In the genomic region with DNA sequence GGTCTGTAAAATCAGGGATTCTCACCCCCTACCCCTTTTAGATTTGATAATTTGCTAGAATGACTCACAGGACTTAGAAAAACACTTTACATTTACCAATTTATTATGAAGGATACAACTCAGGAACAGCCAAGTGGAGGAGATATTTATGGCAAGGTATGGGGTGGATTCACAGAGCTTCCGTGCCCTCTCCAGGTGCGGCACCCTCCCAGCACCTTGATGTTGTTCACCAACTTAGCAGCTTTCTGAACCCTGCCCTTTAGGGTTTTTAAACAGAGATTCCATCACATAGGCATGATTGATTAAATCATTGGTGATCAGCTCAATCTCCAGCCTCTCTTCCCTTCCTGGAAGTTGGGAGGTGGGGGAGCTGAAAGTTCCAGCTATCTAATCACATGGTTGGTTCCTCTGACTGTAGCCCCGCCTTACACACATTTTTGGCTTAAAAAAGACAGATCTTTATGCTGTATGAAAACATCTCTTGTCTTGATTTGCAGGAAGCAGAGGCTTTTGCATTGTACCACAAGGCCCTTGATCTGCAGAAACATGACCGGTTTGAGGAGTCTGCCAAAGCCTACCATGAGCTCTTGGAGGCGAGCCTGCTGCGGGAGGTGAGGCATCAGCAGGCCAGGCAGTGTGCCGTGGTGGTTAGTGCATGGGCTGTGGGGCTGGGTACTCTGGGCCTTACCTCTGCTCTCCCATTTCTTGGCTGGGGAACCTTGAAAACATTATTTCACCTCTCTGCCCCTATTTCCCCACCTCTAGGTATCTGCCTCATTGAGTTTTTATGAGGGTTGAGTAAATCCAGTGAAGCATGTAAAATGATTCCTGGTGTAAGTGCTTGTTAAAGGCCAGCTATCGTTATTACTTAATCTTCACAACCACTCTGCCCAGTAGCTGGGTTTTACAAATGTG, we compare ENCODE assay signal across 21 cellular contexts. TPM values are rescaled to one million over a fixed set of nuclear protein-coding genes. Genes with fewer than 3 reads are reported as not detected.
A peak's percentile ranks its signal among the peaks of the same experiment; 100 is the strongest.
DNase-seq lines count a peak whose midpoint lies in the region; ATAC-seq and TF ChIP-seq lines count a peak whose summit lies in the region.
"Had no signal": no experiment of that assay in that cellular context is flagged by ENCODE, and none has a peak within 500 bp of the region (broad histone marks: within the 10 kb centered on the region; RNA-seq: fewer than 3 reads in every experiment).

No MANE protein-coding gene starts in this region.

- no peak for DNase-seq in MCF 10A (ENCODE audit: unreplicated experiment)
- DNase-seq in breast epithelium (ENCODE audit: low spot score in 2 of 2) = no peak
- peak; percentile 14 for DNase-seq in activated CD8-positive, alpha-beta T cell treated with anti-CD3 and anti-CD28 coated beads for 36 hours
- DNase-seq in central memory CD8-positive, alpha-beta T cell (ENCODE audit: low spot score in 2 of 2) = no peak
- DNase-seq in stomach = peak; percentile 10
- no peak for DNase-seq in LoVo (ENCODE audit: low spot score)
- DNase-seq in posterior vena cava (ENCODE audit: low spot score) = no peak
- DNase-seq in G401 (ENCODE audit: low spot score) = no peak
- DNase-seq: Caco-2; EL; GOT3; immature natural killer cell; lower lobe of right lung; NCI-H1436 treated with DMSO at 0.1 percent for 48 hours; NCI-H774; ovary; stimulated activated CD4-positive, alpha-beta T cell treated with anti-CD3 and anti-CD28 coated beads, Interleukin-1b, Interleukin-23, amount 100 ng/mL, for 48 hours; substantia nigra had no signal

- no peaks in the 10 kb centered on the region for H3K27me3 ChIP-seq in breast epithelium
- H3K27me3 ChIP-seq in stomach = no peaks in the 10 kb centered on the region
- H3K27me3 ChIP-seq: heart left ventricle, ovary had no signal

- CTCF ChIA-PET in MCF 10A (lab: Yijun Ruan, JAX) = interaction anchor here (0.5 kb wide), 1 partner anchor 245 kb away, joined by 5 read pairs; no protein-coding TSS in a partner anchor
- CTCF ChIA-PET in activated CD8-positive, alpha-beta T cell treated with anti-CD3 and anti-CD28 coated beads for 36 hours (lab: Charles Lee) = interaction anchor here (0.7 to 1.9 kb wide), 3 partner anchors 9 to 82 kb away, joined by 3 to 6 read pairs (median 5); no protein-coding TSS in a partner anchor

- intact Hi-C loops in MCF 10A (cut with micrococcal nuclease) (no loop called here), breast epithelium (cut with DNase I; ENCODE audit: low total_unique reads) (no loop called here), stomach (cut with DNase I; ENCODE audit: low total_unique reads) (no loop called here), posterior vena cava (cut with DNase I) (no loop called here)
- intact Hi-C loops in activated CD8-positive, alpha-beta T cell treated with anti-CD3 and anti-CD28 coated beads for 36 hours (cut with micrococcal nuclease) = no loop called here

- H3K4me1 Mint-ChIP-seq in MCF 10A (ENCODE audit: insufficient read depth, unreplicated experiment) = peaks cover 14% of the 10 kb centered on the region
- peaks cover 59% of the 10 kb centered on the region for H3K4me1 Mint-ChIP-seq in activated CD8-positive, alpha-beta T cell treated with anti-CD3 and anti-CD28 coated beads for 36 hours (ENCODE audit: low read depth)
- H3K4me1 Mint-ChIP-seq in central memory CD8-positive, alpha-beta T cell = peaks cover 14% of the 10 kb centered on the region

- H3K27me3 Mint-ChIP-seq in MCF 10A (ENCODE audit: insufficient read depth, unreplicated experiment) = no peaks in the 10 kb centered on the region
- H3K27me3 Mint-ChIP-seq in activated CD8-positive, alpha-beta T cell treated with anti-CD3 and anti-CD28 coated beads for 36 hours = no peaks in the 10 kb centered on the region
- H3K27me3 Mint-ChIP-seq in central memory CD8-positive, alpha-beta T cell = no peaks in the 10 kb centered on the region

- TF ChIP-seq EP300 in stomach (IDR thresholded peaks at IDR 0.05) = no peak

- TF ChIP-seq POLR2A in breast epithelium (IDR thresholded peaks at IDR 0.05) (no peak), stomach (IDR thresholded peaks at IDR 0.05) (no peak)

- H3K9me3 ChIP-seq in breast epithelium (no peaks in the 10 kb centered on the region), stomach (no peaks in the 10 kb centered on the region)
- H3K9me3 ChIP-seq: Caco-2, heart left ventricle, lower lobe of right lung, ovary had no signal

- ATAC-seq in activated CD8-positive, alpha-beta T cell treated with anti-CD3 and anti-CD28 coated beads for 36 hours = no peak
- peak; percentile 14 for ATAC-seq in central memory CD8-positive, alpha-beta T cell (replicated peaks; ENCODE audit: extremely low read depth, poor library complexity, severe bottlenecking)
- ATAC-seq: heart left ventricle, lower lobe of right lung, SK-N-SH treated with all-trans-retinoic acid at 6 μM for 48 hours had no signal

- no peak overlapping the region for H3K27ac ChIP-seq in breast epithelium
- H3K27ac ChIP-seq in stomach = no peak overlapping the region
- H3K27ac ChIP-seq: heart left ventricle, lower lobe of right lung, ovary had no signal

- H3K36me3 ChIP-seq in breast epithelium (no peaks in the 10 kb centered on the region), stomach (peaks cover 54 to 79% (median 74%) of the 10 kb centered on the region in 4 donors)
- H3K36me3 ChIP-seq: ovary had no signal

- H3K4me3 ChIP-seq in breast epithelium (no peak overlapping the region), stomach (no peak overlapping the region)
- H3K4me3 ChIP-seq: heart left ventricle, lower lobe of right lung, ovary had no signal

- H3K4me3 Mint-ChIP-seq in MCF 10A (ENCODE audit: unreplicated experiment) = no peak overlapping the region
- no peak overlapping the region for H3K4me3 Mint-ChIP-seq in activated CD8-positive, alpha-beta T cell treated with anti-CD3 and anti-CD28 coated beads for 36 hours
- H3K4me3 Mint-ChIP-seq in central memory CD8-positive, alpha-beta T cell = no peak overlapping the region
- H3K4me3 Mint-ChIP-seq: immature natural killer cell had no signal

- POLR2A ChIA-PET in MCF 10A (lab: Yijun Ruan, JAX) = interaction anchor here (0.8 to 1.2 kb wide), 2 partner anchors 10 to 856 kb away, joined by 3 to 5 read pairs; no protein-coding TSS in a partner anchor
- POLR2A ChIA-PET in activated CD8-positive, alpha-beta T cell treated with anti-CD3 and anti-CD28 coated beads for 36 hours (lab: Charles Lee) = no interaction called here

- TF ChIP-seq CTCF in MCF 10A (IDR thresholded peaks at IDR 0.05; ENCODE audit: unreplicated experiment) (no peak), breast epithelium (IDR thresholded peaks at IDR 0.05) (no peak), stomach (IDR thresholded peaks at IDR 0.05) (no peak)
- TF ChIP-seq CTCF in activated CD8-positive, alpha-beta T cell treated with anti-CD3 and anti-CD28 coated beads for 36 hours (IDR thresholded peaks at IDR 0.05) = no peak

- peaks cover 29% of the 10 kb centered on the region for H3K36me3 Mint-ChIP-seq in MCF 10A (ENCODE audit: insufficient read depth, unreplicated experiment)
- H3K36me3 Mint-ChIP-seq in activated CD8-positive, alpha-beta T cell treated with anti-CD3 and anti-CD28 coated beads for 36 hours (ENCODE audit: low read depth) = peaks cover 59% of the 10 kb centered on the region
- peaks cover 39% of the 10 kb centered on the region for H3K36me3 Mint-ChIP-seq in central memory CD8-positive, alpha-beta T cell (ENCODE audit: insufficient read depth)

- WGBS in stomach, 5 donors = 87 to 93% (median 93%) methylated on average over 8 of the region's 8 CpGs

- no peaks in the 10 kb centered on the region for H3K9me3 Mint-ChIP-seq in MCF 10A (ENCODE audit: unreplicated experiment)
- no peaks in the 10 kb centered on the region for H3K9me3 Mint-ChIP-seq in activated CD8-positive, alpha-beta T cell treated with anti-CD3 and anti-CD28 coated beads for 36 hours
- no peaks in the 10 kb centered on the region for H3K9me3 Mint-ChIP-seq in central memory CD8-positive, alpha-beta T cell
- H3K9me3 Mint-ChIP-seq: immature natural killer cell had no signal

- H3K4me1 ChIP-seq in breast epithelium (no peaks in the 10 kb centered on the region), stomach (peaks cover 0 to 5% (median 0%) of the 10 kb centered on the region in 4 donors)

- BruUV-seq in MCF 10A (replicated peaks; lab: Mats Ljungman, UMichigan) = no TSS peak

- in situ Hi-C loops in G401 (cut with HindIII; ENCODE audit: low sequenced_read_pairs) = no loop called here

- H3K27ac Mint-ChIP-seq in MCF 10A (ENCODE audit: low read depth, unreplicated experiment) = peak overlapping the region; percentile 16
- peak overlapping the region; percentile 75 for H3K27ac Mint-ChIP-seq in activated CD8-positive, alpha-beta T cell treated with anti-CD3 and anti-CD28 coated beads for 36 hours
- H3K27ac Mint-ChIP-seq in central memory CD8-positive, alpha-beta T cell (ENCODE audit: low read depth) = no peak overlapping the region
- H3K27ac Mint-ChIP-seq: immature natural killer cell had no signal

RNA-seq across cellular contexts. Expression of gene CABIN1, which starts 27.0 kb away (rescaled TPM):
- total RNA-seq in MCF 10A (2022) = 47.4 and 47.5 TPM in 2 replicates
- 10 to 100 TPM; 24.3 to 56.7 (median 50.8) TPM for total RNA-seq in breast epithelium
- total RNA-seq in activated CD8-positive, alpha-beta T cell treated with anti-CD3 and anti-CD28 coated beads for 36 hours = 100 to 1,000 TPM; 118 to 125 TPM
- total RNA-seq in stomach = 100 to 1,000 TPM in 2 of 5 donors, 10 to 100 TPM in 3; 39.7 to 623 (median 93.7) TPM
- 10 to 100 TPM; 14.8 to 25.9 (median 20.2) TPM for polyA plus RNA-seq in stomach
- 10 to 100 TPM; 44.5 to 52.3 TPM for total RNA-seq in posterior vena cava
- not detected in 2 replicates for total RNA-seq in G401 (2014; rRNA removed; shearing (Covaris generic))

RNA-seq across cellular contexts. Expression of gene GSTT4, which starts 32.9 kb away (rescaled TPM):
- not detected in 2 replicates for total RNA-seq in MCF 10A (2022)
- not detected for total RNA-seq in breast epithelium
- not detected for total RNA-seq in activated CD8-positive, alpha-beta T cell treated with anti-CD3 and anti-CD28 coated beads for 36 hours
- total RNA-seq in stomach = not detected
- not detected for polyA plus RNA-seq in stomach
- not detected for total RNA-seq in posterior vena cava
- not detected in 2 replicates for total RNA-seq in G401 (2014; rRNA removed; shearing (Covaris generic))
- total RNA-seq: heart left ventricle, lower lobe of right lung, myocyte, ovary had no signal
- polyA plus RNA-seq: heart left ventricle, immature natural killer cell, ovary had no signal

RNA-seq across cellular contexts. Expression of gene GSTT2, which starts 58.2 kb away (rescaled TPM):
- not detected in 2 replicates for total RNA-seq in MCF 10A (2022)
- total RNA-seq in breast epithelium = not detected
- not detected for total RNA-seq in activated CD8-positive, alpha-beta T cell treated with anti-CD3 and anti-CD28 coated beads for 36 hours
- total RNA-seq in stomach = not detected
- 1 to 10 TPM in 1 of 3 donors, not detected in 2; 8.6 TPM for polyA plus RNA-seq in stomach
- total RNA-seq in posterior vena cava = 1 to 10 TPM; 1.2 to 3.9 TPM
- not detected in 2 replicates for total RNA-seq in G401 (2014; rRNA removed; shearing (Covaris generic))
- total RNA-seq: myocyte had no signal
- polyA plus RNA-seq: immature natural killer cell had no signal

Comparison
In these comparisons a context has a peak if more than half of its experiments do, and no peak if none do; other contexts are left out.
1. DNase-seq: peak in activated CD8-positive, alpha-beta T cell treated with anti-CD3 and anti-CD28 coated beads for 36 hours (single experiment) and stomach (single experiment); none in MCF 10A (single experiment), breast epithelium (0 of 2), central memory CD8-positive, alpha-beta T cell (0 of 2), LoVo (single experiment), posterior vena cava (single experiment) and G401 (single experiment).
2. RNA of gene CABIN1, which starts 27.0 kb away (total RNA-seq): 118 to 125 TPM in activated CD8-positive, alpha-beta T cell treated with anti-CD3 and anti-CD28 coated beads for 36 hours, 39.7 to 623 TPM in stomach, 44.5 to 52.3 TPM in posterior vena cava, 24.3 to 56.7 TPM in breast epithelium and 47.4 to 47.5 TPM in MCF 10A; not detected in G401; every median in the first group is over 10 times any median in the second.